In genomic region chr1:2189459-2190425, GRCh38 we compare ENCODE assay signal across 8 cellular contexts. TPM values are rescaled to one million over a fixed set of nuclear protein-coding genes. Genes with fewer than 3 reads are reported as not detected.
DNase-seq lines count a peak whose midpoint lies in the region; ATAC-seq and FAIRE-seq lines count a peak whose summit lies in the region.

No MANE protein-coding gene starts in this region.

- DNase-seq in GF-D8 (lab: John Stamatoyannopoulos, UW) = peak; percentile 60
- DNase-seq in NCI-H460 (ENCODE audit: extremely low read depth, low read depth) = peak; percentile 85
- peak; percentile 95 for DNase-seq in activated CD4-positive, alpha-beta T cell treated with anti-CD3 and anti-CD28 coated beads, Interleukin-2, amount 10 ng/mL, durations not matched to agents 24 days and 14 days
- DNase-seq in left colon = peak; percentile 94
- DNase-seq in stimulated activated CD4-positive, alpha-beta T cell treated with anti-CD3 and anti-CD28 coated beads, Interleukin-1b, Interleukin-23, amount 100 ng/mL, for 1 hour (ENCODE audit: low read depth in 2 of 2) = peak; percentile 74 to 84
- no peak for DNase-seq in HAP-1 (ENCODE audit: low spot score in 2 of 2)

- in situ Hi-C loops in HAP-1 (cut with MboI; ENCODE audit: low sequenced_read_pairs) = loop anchor here (25.0 kb wide), 1 partner anchor 598 kb away; no protein-coding TSS in a partner anchor

- peak; percentile 38 for FAIRE-seq in colon (lab: Jason Lieb, UNC)

- peaks cover 6% of the 10 kb centered on the region; the same call in 1 of the 2 replicates for H3K4me1 ChIP-seq in HAP-1

- H3K27me3 ChIP-seq in HAP-1 (ENCODE audit: low read depth) = no peaks in the 10 kb centered on the region

- H3K4me3 ChIP-seq in HAP-1 = no peak overlapping the region

- H3K4me3 Mint-ChIP-seq in activated CD4-positive, alpha-beta T cell treated with anti-CD3 and anti-CD28 coated beads, Interleukin-2, amount 10 ng/mL, durations not matched to agents 24 days and 14 days = peak overlapping the region; percentile 72

- H3K36me3 Mint-ChIP-seq in activated CD4-positive, alpha-beta T cell treated with anti-CD3 and anti-CD28 coated beads, Interleukin-2, amount 10 ng/mL, durations not matched to agents 24 days and 14 days (ENCODE audit: low read depth) = peaks cover 5% of the 10 kb centered on the region

- H3K27me3 Mint-ChIP-seq in activated CD4-positive, alpha-beta T cell treated with anti-CD3 and anti-CD28 coated beads, Interleukin-2, amount 10 ng/mL, durations not matched to agents 24 days and 14 days = no peaks in the 10 kb centered on the region

- peaks cover 4% of the 10 kb centered on the region for H3K4me1 Mint-ChIP-seq in activated CD4-positive, alpha-beta T cell treated with anti-CD3 and anti-CD28 coated beads, Interleukin-2, amount 10 ng/mL, durations not matched to agents 24 days and 14 days

- H3K9me3 Mint-ChIP-seq in activated CD4-positive, alpha-beta T cell treated with anti-CD3 and anti-CD28 coated beads, Interleukin-2, amount 10 ng/mL, durations not matched to agents 24 days and 14 days = no peaks in the 10 kb centered on the region

- H3K9me3 ChIP-seq in HAP-1 = no peaks in the 10 kb centered on the region

- H3K27ac Mint-ChIP-seq in activated CD4-positive, alpha-beta T cell treated with anti-CD3 and anti-CD28 coated beads, Interleukin-2, amount 10 ng/mL, durations not matched to agents 24 days and 14 days = peak overlapping the region; percentile 80

- peaks cover 22% of the 10 kb centered on the region for H3K36me3 ChIP-seq in HAP-1 (replicated peaks)

- peak; percentile 51 for ATAC-seq in HG02970 (IDR thresholded peaks at IDR 0.05; ENCODE audit: low FRiP score, unreplicated experiment)
- ATAC-seq in left colon = peak; percentile 87

- intact Hi-C loops in activated CD4-positive, alpha-beta T cell treated with anti-CD3 and anti-CD28 coated beads, Interleukin-2, amount 10 ng/mL, durations not matched to agents 24 days and 14 days (cut with micrococcal nuclease) = no loop called here
- intact Hi-C loops in left colon (cut with DNase I, micrococcal nuclease) = no loop called here

RNA-seq across cellular contexts. Expression of gene FAAP20, which starts 4.8 kb away (rescaled TPM):
- total RNA-seq in NCI-H460 (2014; rRNA removed; shearing (Covaris generic)) = 29.1 and 39.3 TPM in 2 replicates
- polyA plus RNA-seq in NCI-H460 (2014; cell fraction: nucleus; rRNA removed) = 50.3 and 57.6 TPM in 2 replicates
- total RNA-seq in activated CD4-positive, alpha-beta T cell treated with anti-CD3 and anti-CD28 coated beads, Interleukin-2, amount 10 ng/mL, durations not matched to agents 24 days and 14 days = 55.8 and 60.3 TPM in 2 replicates
- 10 to 100 TPM; 28.5 to 32.6 TPM for total RNA-seq in left colon

RNA-seq across cellular contexts. Expression of gene SKI, which starts 38.4 kb away (rescaled TPM):
- 5.6 and 9.1 TPM in 2 replicates for total RNA-seq in NCI-H460 (2014; rRNA removed; shearing (Covaris generic))
- polyA plus RNA-seq in NCI-H460 (2014; cell fraction: nucleus; rRNA removed) = 2.1 and 3.8 TPM in 2 replicates
- total RNA-seq in activated CD4-positive, alpha-beta T cell treated with anti-CD3 and anti-CD28 coated beads, Interleukin-2, amount 10 ng/mL, durations not matched to agents 24 days and 14 days = 40.7 and 41.1 TPM in 2 replicates
- 10 to 100 TPM; 30.2 to 35.5 TPM for total RNA-seq in left colon

Comparison
In these comparisons a context has a peak if more than half of its experiments do, and no peak if none do; other contexts are left out.
1. DNase-seq: peak in GF-D8 (single experiment), NCI-H460 (single experiment), activated CD4-positive, alpha-beta T cell treated with anti-CD3 and anti-CD28 coated beads, Interleukin-2, amount 10 ng/mL, durations not matched to agents 24 days and 14 days (single experiment), left colon (2 of 2) and stimulated activated CD4-positive, alpha-beta T cell treated with anti-CD3 and anti-CD28 coated beads, Interleukin-1b, Interleukin-23, amount 100 ng/mL, for 1 hour (2 of 2); none in HAP-1 (0 of 2).